16 cellular contexts compared by ENCODE assay signal in the genomic region with DNA sequence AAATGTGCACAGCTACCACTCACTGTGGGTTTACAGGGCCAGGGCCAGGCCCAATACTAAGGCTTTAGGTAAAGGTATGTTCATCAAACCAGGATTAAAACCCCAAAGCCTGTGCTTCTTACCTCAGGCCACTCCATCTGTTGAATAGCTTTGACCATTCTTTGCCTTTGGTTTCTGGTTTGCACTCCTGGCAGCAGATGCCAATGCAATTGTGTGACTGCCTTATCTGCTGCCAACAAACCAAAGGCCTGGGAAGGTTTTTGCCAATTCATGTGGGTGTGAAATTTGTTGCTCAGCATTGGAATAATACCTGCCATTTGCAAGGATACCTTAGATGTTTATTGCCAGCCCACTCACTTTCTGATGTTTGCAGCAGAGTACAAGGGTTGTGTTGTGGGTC.
DNase-seq lines count a peak whose midpoint lies in the region; ATAC-seq and TF ChIP-seq lines count a peak whose summit lies in the region.
"Had no signal": no experiment of that assay in that cellular context is flagged by ENCODE, and none has a peak within 500 bp of the region (broad histone marks: within the 10 kb centered on the region; RNA-seq: fewer than 3 reads in every experiment).

No MANE protein-coding gene starts in this region.

- DNase-seq in Ammon's horn (ENCODE audit: low spot score) (peak; percentile 9), G401 (ENCODE audit: low spot score) (peak; percentile 76), cerebellum (ENCODE audit: low spot score) (peak; percentile 60), myocyte (ENCODE audit: low read depth) (peak; percentile 57), erythroblast (lab: John Stamatoyannopoulos, UW) (no peak), UCSD-AML1 (lab: John Stamatoyannopoulos, UW; ENCODE audit: unreplicated experiment) (no peak)
- DNase-seq: ACHN; CD4-positive, alpha-beta memory T cell; DMS53; DND-41; EL; GOT3; H7; KBM-7 had no signal

- in situ Hi-C loops in G401 (cut with HindIII; ENCODE audit: low sequenced_read_pairs) = no loop called here

- no peak for ATAC-seq in GM18505 (IDR thresholded peaks at IDR 0.05; ENCODE audit: unreplicated experiment)
- ATAC-seq: HCT116 had no signal

- no peak for TF ChIP-seq POLR2A in erythroblast (IDR thresholded peaks at IDR 0.05; ENCODE audit: low read length)
- no peak for TF ChIP-seq POLR2A in GM18505 (IDR thresholded peaks at IDR 0.05; ENCODE audit: borderline replicate concordance, extremely low read depth, insufficient read depth, insufficient read length)

Comparison
In these comparisons a context has a peak if more than half of its experiments do, and no peak if none do; other contexts are left out.
1. DNase-seq: peak in Ammon's horn (single experiment), G401 (single experiment), cerebellum (single experiment) and myocyte (single experiment); none in erythroblast (0 of 2) and UCSD-AML1 (single experiment).